Comparison of ENCODE assay signal across 14 cellular contexts in genomic region chr15:101071651-101072050, GRCh38.
"Had no signal": no experiment of that assay in that cellular context is flagged by ENCODE, and none has a peak within 500 bp of the region (broad histone marks: within the 10 kb centered on the region; RNA-seq: fewer than 3 reads in every experiment).

No MANE protein-coding gene starts in this region.

- ATAC-seq: effector memory CD8-positive, alpha-beta T cell; upper lobe of right lung had no signal

- H2AFZ ChIP-seq: hepatocyte had no signal

- DNase-seq: activated CD4-positive, alpha-beta T cell treated with anti-CD3 and anti-CD28 coated beads for 4 hours; activated T-cell treated with anti-CD3 and anti-CD28 coated beads for 4 hours; amygdala; brain microvascular endothelial cell; effector memory CD8-positive, alpha-beta T cell; left ventricle myocardium superior; psoas muscle; stimulated activated CD4-positive, alpha-beta T cell treated with anti-CD3 and anti-CD28 coated beads, Interleukin-2, amount 100 ng/mL, for 48 hours; stimulated activated naive CD4-positive, alpha-beta T cell treated with Interleukin-2 at 50 U/mL for 16 hours; upper lobe of right lung had no signal

- H3K9me3 ChIP-seq: psoas muscle, upper lobe of right lung had no signal

- H3K27me3 Mint-ChIP-seq: activated naive CD4-positive, alpha-beta T cell treated with anti-CD3 and anti-CD28 coated beads, Interleukin-2, amount 50 U/mL, for 24 hours; dendritic cell treated with granulocyte-macrophage colony-stimulating factor and Interleukin-4, amounts not matched to agents 40 ng/mL and 50 ng/mL, for 4 days had no signal

- H3K4me3 Mint-ChIP-seq: activated naive CD4-positive, alpha-beta T cell treated with anti-CD3 and anti-CD28 coated beads, Interleukin-2, amount 50 U/mL, for 24 hours; dendritic cell treated with granulocyte-macrophage colony-stimulating factor and Interleukin-4, amounts not matched to agents 40 ng/mL and 50 ng/mL, for 4 days; effector memory CD8-positive, alpha-beta T cell had no signal

- H3K36me3 Mint-ChIP-seq: activated naive CD4-positive, alpha-beta T cell treated with anti-CD3 and anti-CD28 coated beads, Interleukin-2, amount 50 U/mL, for 24 hours had no signal

- H3K36me3 ChIP-seq: brain microvascular endothelial cell, upper lobe of right lung had no signal

- H3K27ac Mint-ChIP-seq: effector memory CD8-positive, alpha-beta T cell had no signal

- H3K4me3 ChIP-seq: hepatocyte, psoas muscle, upper lobe of right lung had no signal

- H3K79me2 ChIP-seq: hepatocyte had no signal

- H3K4me1 ChIP-seq: psoas muscle had no signal

- H3K9me3 Mint-ChIP-seq: activated naive CD4-positive, alpha-beta T cell treated with anti-CD3 and anti-CD28 coated beads, Interleukin-2, amount 50 U/mL, for 24 hours; activated T-helper 17 cell treated with anti-CD3 and anti-CD28 coated beads, Interleukin-2, amount 50 U/mL, for 72 hours; dendritic cell treated with granulocyte-macrophage colony-stimulating factor and Interleukin-4, amounts not matched to agents 40 ng/mL and 50 ng/mL, for 4 days; effector memory CD8-positive, alpha-beta T cell had no signal

- H3K4me2 ChIP-seq: hepatocyte had no signal

- H3K27me3 ChIP-seq: brain microvascular endothelial cell, hepatocyte, upper lobe of right lung had no signal
